11 cellular contexts compared by ENCODE assay signal in genomic region chr6:149855040-149855654, GRCh38. TPM values are rescaled to one million over a fixed set of nuclear protein-coding genes. Genes with fewer than 3 reads are reported as not detected.
DNase-seq lines count a peak whose midpoint lies in the region; ATAC-seq and TF ChIP-seq lines count a peak whose summit lies in the region.
"Had no signal": no experiment of that assay in that cellular context is flagged by ENCODE, and none has a peak within 500 bp of the region (broad histone marks: within the 10 kb centered on the region; RNA-seq: fewer than 3 reads in every experiment).

No MANE protein-coding gene starts in this region.

- H3K4me3 ChIP-seq in RWPE2 (ENCODE audit: severe bottlenecking) (peak overlapping the region; percentile 13), fibroblast of mammary gland (ENCODE audit: control insufficient read depth, low read depth, low read length) (peak overlapping the region; percentile 1), heart left ventricle (no peak overlapping the region)
- H3K4me3 ChIP-seq: thoracic aorta had no signal

- DNase-seq in H4 (ENCODE audit: low spot score) (peak; percentile 75), RWPE2 (ENCODE audit: low spot score) (peak; percentile 89), fibroblast of mammary gland (ENCODE audit: low read depth) (peak; percentile 88), renal cortical epithelial cell (ENCODE audit: low read depth) (peak; percentile 96), NCI-H510A treated with DMSO at 0.1 percent for 48 hours (lab: John Stamatoyannopoulos, UW) (no peak), heart left ventricle (no peak)
- DNase-seq in stimulated activated CD4-positive, alpha-beta T cell treated with anti-CD3 and anti-CD28 coated beads, Interleukin-1b, Interleukin-23, amount 100 ng/mL, for 48 hours, result no peak

- no peaks in the 10 kb centered on the region for H3K9me3 Mint-ChIP-seq in activated T-helper 17 cell treated with anti-CD3 and anti-CD28 coated beads, Interleukin-2, amount 50 U/mL, for 72 hours
- H3K9me3 Mint-ChIP-seq: central memory CD8-positive, alpha-beta T cell had no signal

- peaks cover 16% of the 10 kb centered on the region for H3K4me1 Mint-ChIP-seq in activated T-helper 17 cell treated with anti-CD3 and anti-CD28 coated beads, Interleukin-2, amount 50 U/mL, for 72 hours
- H3K4me1 Mint-ChIP-seq: central memory CD8-positive, alpha-beta T cell had no signal

- H3K4me3 Mint-ChIP-seq in activated T-helper 17 cell treated with anti-CD3 and anti-CD28 coated beads, Interleukin-2, amount 50 U/mL, for 72 hours, result no peak overlapping the region
- H3K4me3 Mint-ChIP-seq: central memory CD8-positive, alpha-beta T cell; memory B cell had no signal

- TF ChIP-seq CTCF in RWPE2 (IDR thresholded peaks at IDR 0.05; ENCODE audit: poor library complexity, severe bottlenecking) (no peak), fibroblast of mammary gland (conservative IDR thresholded peaks at IDR 0.05; ENCODE audit: control insufficient read depth, insufficient read depth, low read depth, low read length) (no peak), heart left ventricle (IDR thresholded peaks at IDR 0.05) (no peak)

- H3K9me3 ChIP-seq in RWPE2 (ENCODE audit: severe bottlenecking), result no peaks in the 10 kb centered on the region
- H3K9me3 ChIP-seq in heart left ventricle, result no peaks in the 10 kb centered on the region
- H3K9me3 ChIP-seq: thoracic aorta had no signal

- 80 to 88% (median 84%) methylated on average over 5 of the region's 5 CpGs for WGBS in heart left ventricle, 4 donors

- TF ChIP-seq POLR2A in heart left ventricle (IDR thresholded peaks at IDR 0.05), result no peak

- no peaks in the 10 kb centered on the region for H3K27me3 ChIP-seq in RWPE2 (ENCODE audit: insufficient read depth, poor library complexity, severe bottlenecking)
- H3K27me3 ChIP-seq in heart left ventricle, result no peaks in the 10 kb centered on the region

- H3K36me3 Mint-ChIP-seq in activated T-helper 17 cell treated with anti-CD3 and anti-CD28 coated beads, Interleukin-2, amount 50 U/mL, for 72 hours (ENCODE audit: low read depth), result no peaks in the 10 kb centered on the region

- no peaks in the 10 kb centered on the region for H3K27me3 Mint-ChIP-seq in activated T-helper 17 cell treated with anti-CD3 and anti-CD28 coated beads, Interleukin-2, amount 50 U/mL, for 72 hours
- H3K27me3 Mint-ChIP-seq: memory B cell had no signal

- H3K36me3 ChIP-seq in RWPE2 (ENCODE audit: low read depth), result peaks cover 25% of the 10 kb centered on the region
- H3K36me3 ChIP-seq in heart left ventricle, result peaks cover 0 to 14% (median 0%) of the 10 kb centered on the region in 9 donors
- H3K36me3 ChIP-seq: thoracic aorta had no signal

- intact Hi-C loops in heart left ventricle (cut with DNase I), result no loop called here

- H3K4me1 ChIP-seq in RWPE2 (ENCODE audit: insufficient read depth, poor library complexity, severe bottlenecking) (peaks cover 74% of the 10 kb centered on the region), heart left ventricle (peaks cover 0 to 15% (median 2%) of the 10 kb centered on the region in 12 donors)

- ATAC-seq in RWPE2 (ENCODE audit: low read depth) (peak; percentile 88), heart left ventricle (no peak)
- ATAC-seq in activated T-helper 17 cell treated with anti-CD3 and anti-CD28 coated beads, Interleukin-2, amount 50 U/mL, for 72 hours (replicated peaks), result no peak

- no peak overlapping the region for H3K27ac Mint-ChIP-seq in activated T-helper 17 cell treated with anti-CD3 and anti-CD28 coated beads, Interleukin-2, amount 50 U/mL, for 72 hours
- H3K27ac Mint-ChIP-seq: memory B cell had no signal

- H3K27ac ChIP-seq in RWPE2 (ENCODE audit: poor library complexity, severe bottlenecking) (peak overlapping the region; percentile 99), heart left ventricle (no peak overlapping the region)
- H3K27ac ChIP-seq: thoracic aorta had no signal

RNA-seq across cellular contexts. Expression of gene LRP11, which starts 9.0 kb away (rescaled TPM):
- total RNA-seq in H4 (2014; rRNA removed; shearing (Covaris generic)), result 36.8 and 37.0 TPM in 2 replicates
- 21.5 and 34.4 TPM in 2 replicates for total RNA-seq in renal cortical epithelial cell
- total RNA-seq in heart left ventricle, result 10 to 100 TPM; 10.2 to 23.8 (median 13.2) TPM
- 1 to 10 TPM; 5.0 to 8.1 TPM for polyA plus RNA-seq in heart left ventricle
- total RNA-seq in activated T-helper 17 cell treated with anti-CD3 and anti-CD28 coated beads, Interleukin-2, amount 50 U/mL, for 72 hours, result 1 to 10 TPM; 6.5 to 9.6 TPM

RNA-seq across cellular contexts. Expression of gene RAET1E, which starts 42.8 kb away (rescaled TPM):
- total RNA-seq in H4 (2014; rRNA removed; shearing (Covaris generic)), result not detected in 2 replicates
- total RNA-seq in renal cortical epithelial cell, result not detected in 2 replicates
- total RNA-seq in heart left ventricle, result 1 to 10 TPM in 1 of 9 donors, under 1 TPM in 3, not detected in 5; 0.12 to 5.0 (median 0.50) TPM
- under 1 TPM in 1 of 2 donors, not detected in 1; 0.46 TPM for polyA plus RNA-seq in heart left ventricle
- total RNA-seq in activated T-helper 17 cell treated with anti-CD3 and anti-CD28 coated beads, Interleukin-2, amount 50 U/mL, for 72 hours, result 1 to 10 TPM in 1 of 2 donors, under 1 TPM in 1; 0.99 to 4.9 TPM
- total RNA-seq: thoracic aorta had no signal

Comparison
In these comparisons a context has a peak if more than half of its experiments do, and no peak if none do; other contexts are left out.
1. DNase-seq: peak in H4 (single experiment), RWPE2 (single experiment), fibroblast of mammary gland (single experiment) and renal cortical epithelial cell (single experiment); none in stimulated activated CD4-positive, alpha-beta T cell treated with anti-CD3 and anti-CD28 coated beads, Interleukin-1b, Interleukin-23, amount 100 ng/mL, for 48 hours (single experiment), NCI-H510A treated with DMSO at 0.1 percent for 48 hours (single experiment) and heart left ventricle (0 of 5).
2. H3K4me3 ChIP-seq: peak in RWPE2 (single experiment) and fibroblast of mammary gland (single experiment); none in heart left ventricle (0 of 12).